In genomic region chr15:35000511-35000910, GRCh38 we compare ENCODE assay signal across 13 cellular contexts. TPM values are rescaled to one million over a fixed set of nuclear protein-coding genes. Genes with fewer than 3 reads are reported as not detected.
A peak's percentile ranks its signal among the peaks of the same experiment; 100 is the strongest.
DNase-seq lines count a peak whose midpoint lies in the region; ATAC-seq and TF ChIP-seq lines count a peak whose summit lies in the region.
"Had no signal": no experiment of that assay in that cellular context is flagged by ENCODE, and none has a peak within 500 bp of the region (broad histone marks: within the 10 kb centered on the region; RNA-seq: fewer than 3 reads in every experiment).

No MANE protein-coding gene starts in this region.

- no peaks in the 10 kb centered on the region for H3K9me2 ChIP-seq in PC-9 (ENCODE audit: insufficient read depth)

- no peaks in the 10 kb centered on the region for H3K36me3 ChIP-seq in PC-9 (ENCODE audit: low read depth)

- POLR2A ChIA-PET in PC-9 (lab: Charles Lee; ENCODE audit: unreplicated experiment): interaction anchor here (0.5 to 1.6 kb wide), 6 partner anchors 12 to 733 kb away, joined by 3 to 24 read pairs (median 4); partner anchors contain the start of gene ZNF770

- H3K27me3 ChIP-seq in PC-9 (ENCODE audit: insufficient read depth, low read depth): no peaks in the 10 kb centered on the region

- H3K4me2 ChIP-seq in PC-9: peak overlapping the region; percentile 36; the same call in 1 of the 2 replicates

- H3K4me1 Mint-ChIP-seq in T-helper 17 cell: no peaks in the 10 kb centered on the region
- H3K4me1 Mint-ChIP-seq: nephron progenitor cell had no signal

- H3K4me1 ChIP-seq in PC-9 (replicated peaks; ENCODE audit: insufficient read depth): 0 out of 2 replicates have a peak, but pooled peaks cover 8% of the 10 kb centered on the region

- H3K9me3 ChIP-seq in PC-9 (ENCODE audit: insufficient read depth, low read depth) (no peaks in the 10 kb centered on the region), T-helper 17 cell (ENCODE audit: control insufficient read depth, low read length, poor library complexity, severe bottlenecking) (no peaks in the 10 kb centered on the region)

- peaks cover 3% of the 10 kb centered on the region for H3K36me3 Mint-ChIP-seq in T-helper 17 cell (ENCODE audit: low read depth)

- peak overlapping the region; percentile 76 for H3K27ac ChIP-seq in PC-9
- H3K27ac ChIP-seq: 22Rv1 had no signal

- ATAC-seq in GM21786 (IDR thresholded peaks at IDR 0.05; ENCODE audit: unreplicated experiment) (no peak), left colon (no peak), T-helper 17 cell (no peak)

- H3K4me3 ChIP-seq in PC-9 (no peak overlapping the region), skeletal muscle cell (ENCODE audit: low read depth, low read length) (no peak overlapping the region)

- no peaks in the 10 kb centered on the region for H4K20me1 ChIP-seq in PC-9 (ENCODE audit: insufficient read depth)

- peaks cover 15% of the 10 kb centered on the region for H3K27me3 Mint-ChIP-seq in T-helper 17 cell

- no peak overlapping the region for H2AFZ ChIP-seq in PC-9

- CTCF ChIA-PET in PC-9 (lab: Charles Lee): interaction anchor here (0.9 kb wide), 1 partner anchor 19 kb away, joined by 22 read pairs; no protein-coding TSS in a partner anchor

- peaks cover 11% of the 10 kb centered on the region; the same call in 1 of the 2 replicates for H3F3A ChIP-seq in PC-9 (ENCODE audit: insufficient read depth, low read depth)

- no peak for TF ChIP-seq CTCF in PC-9 (conservative IDR thresholded peaks at IDR 0.05)

- no peak overlapping the region for H3K27ac Mint-ChIP-seq in T-helper 17 cell
- H3K27ac Mint-ChIP-seq: dendritic cell treated with granulocyte-macrophage colony-stimulating factor and Interleukin-4, amounts not matched to agents 40 ng/mL and 50 ng/mL, for 4 days; nephron progenitor cell had no signal

- peak; percentile 20 for DNase-seq in DMS53 (lab: John Stamatoyannopoulos, UW)
- DNase-seq in DMS53 treated with DMSO at 0.1 percent for 48 hours (lab: John Stamatoyannopoulos, UW; ENCODE audit: unreplicated experiment): no peak
- DNase-seq in PC-9: peak; percentile 81 to 87
- peak; percentile 80 for DNase-seq in fibroblast of gingiva (ENCODE audit: low read depth)
- peak; percentile 56 for DNase-seq in skeletal muscle cell (ENCODE audit: low read depth)
- no peak for DNase-seq in left colon
- no peak for DNase-seq in T-helper 17 cell
- DNase-seq: MM.1S; nephron progenitor cell; stimulated activated CD4-positive, alpha-beta T cell treated with anti-CD3 and anti-CD28 coated beads, Interleukin-2, amount 100 ng/mL, for 48 hours had no signal

- intact Hi-C loops in PC-9 (cut with micrococcal nuclease; ENCODE audit: unreplicated experiment) (loop anchor here (1.0 kb wide), 1 partner anchor 9 kb away; no protein-coding TSS in a partner anchor), left colon (cut with DNase I, micrococcal nuclease) (no loop called here)

- BruUV-seq in PC-9 (replicated peaks; lab: Mats Ljungman, UMichigan): no TSS peak

- H3K79me2 ChIP-seq in PC-9 (ENCODE audit: low read depth): no peaks in the 10 kb centered on the region

- H3K4me3 Mint-ChIP-seq in T-helper 17 cell: no peak overlapping the region
- H3K4me3 Mint-ChIP-seq: dendritic cell treated with granulocyte-macrophage colony-stimulating factor and Interleukin-4, amounts not matched to agents 40 ng/mL and 50 ng/mL, for 4 days; nephron progenitor cell had no signal

RNA-seq across cellular contexts. Expression of gene ZNF770, which starts 12.4 kb away (rescaled TPM):
- total RNA-seq in PC-9 (2021) (25.9 and 34.0 TPM in 2 replicates), left colon (10 to 100 TPM; 20.1 to 20.5 TPM), T-helper 17 cell (10 to 100 TPM; 33.1 to 39.3 TPM)

RNA-seq across cellular contexts. Expression of gene AQR, which starts 31.0 kb away (rescaled TPM):
- total RNA-seq in PC-9 (2021) (24.1 and 33.6 TPM in 2 replicates), left colon (10 to 100 TPM; 22.7 to 24.3 TPM), T-helper 17 cell (10 to 100 TPM; 40.4 to 45.4 TPM)

Comparison
In these comparisons a context has a peak if more than half of its experiments do, and no peak if none do; other contexts are left out.
1. DNase-seq: peak in DMS53 (single experiment), PC-9 (2 of 2), fibroblast of gingiva (single experiment) and skeletal muscle cell (single experiment); none in DMS53 treated with DMSO at 0.1 percent for 48 hours (single experiment), left colon (0 of 2) and T-helper 17 cell (0 of 3).